Comparison of ENCODE assay signal across 19 cellular contexts in the genomic region with DNA sequence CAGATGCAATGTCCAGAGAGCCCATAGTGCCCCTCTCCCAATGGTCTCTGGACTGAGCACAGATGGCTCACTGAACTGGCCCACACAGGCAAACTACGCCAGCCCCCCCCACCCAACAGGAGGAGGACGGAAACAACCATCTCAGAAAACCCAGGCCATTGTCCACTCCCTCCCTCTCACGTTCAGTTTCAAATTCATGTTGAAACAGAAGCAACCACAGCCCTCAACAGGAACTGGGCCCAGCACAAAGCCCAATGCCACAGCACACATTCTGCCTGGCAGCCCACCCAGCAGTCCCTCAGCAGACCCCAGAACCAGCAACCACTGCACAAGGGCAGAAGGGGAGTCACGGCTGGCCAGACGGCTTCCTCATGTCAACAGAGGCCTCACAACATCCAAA. TPM values are rescaled to one million over a fixed set of nuclear protein-coding genes. Genes with fewer than 3 reads are reported as not detected.
DNase-seq lines count a peak whose midpoint lies in the region; ATAC-seq and TF ChIP-seq lines count a peak whose summit lies in the region.
"Had no signal": no experiment of that assay in that cellular context is flagged by ENCODE, and none has a peak within 500 bp of the region (broad histone marks: within the 10 kb centered on the region; RNA-seq: fewer than 3 reads in every experiment).

No MANE protein-coding gene starts in this region.

- H3K4me3 Mint-ChIP-seq in CD4-positive, alpha-beta memory T cell, result peak overlapping the region in 7 of 8 donors; percentile 38 to 88 (median 70)
- peak overlapping the region; percentile 76 for H3K4me3 Mint-ChIP-seq in activated naive CD8-positive, alpha-beta T cell
- H3K4me3 Mint-ChIP-seq in natural killer cell treated with Interleukin-12 subunit alpha and Interleukin-12 subunit beta and Interleukin-15 and Interleukin-18, amount 100 ng/mL, for 72 hours, result peak overlapping the region; percentile 87

- peak in 1 of 2 donors; percentile 71 for ATAC-seq in natural killer cell treated with Interleukin-12 subunit alpha and Interleukin-12 subunit beta and Interleukin-15 and Interleukin-18, amount 100 ng/mL, for 72 hours
- ATAC-seq in HG03280 (IDR thresholded peaks at IDR 0.05; ENCODE audit: unreplicated experiment) (no peak), SK-N-SH treated with all-trans-retinoic acid at 6 μM for 48 hours (no peak)
- ATAC-seq: gastroesophageal sphincter had no signal

- H3K36me3 ChIP-seq in CD4-positive, alpha-beta memory T cell (ENCODE audit: insufficient read depth, low read length), result peaks cover 21% of the 10 kb centered on the region
- peaks cover 62% of the 10 kb centered on the region for H3K36me3 ChIP-seq in KOPT-K1 (ENCODE audit: insufficient read depth, low read length)
- H3K36me3 ChIP-seq: BE2C, gastroesophageal sphincter, right atrium auricular region had no signal

- peaks cover 42 to 73% of the 10 kb centered on the region in 2 donors for H3K36me3 Mint-ChIP-seq in CD4-positive, alpha-beta memory T cell
- H3K36me3 Mint-ChIP-seq in activated naive CD8-positive, alpha-beta T cell, result peaks cover 13% of the 10 kb centered on the region
- H3K36me3 Mint-ChIP-seq in natural killer cell treated with Interleukin-12 subunit alpha and Interleukin-12 subunit beta and Interleukin-15 and Interleukin-18, amount 100 ng/mL, for 72 hours, result peaks cover 4% of the 10 kb centered on the region

- peaks cover 100% of the 10 kb centered on the region for H3K4me1 ChIP-seq in CD4-positive, alpha-beta memory T cell (ENCODE audit: insufficient read depth, low read length)

- H3K4me3 ChIP-seq in CD4-positive, alpha-beta memory T cell (ENCODE audit: low read length in 2 of 2), result no peak overlapping the region
- H3K4me3 ChIP-seq: gastroesophageal sphincter, GM23248, right atrium auricular region had no signal

- no peaks in the 10 kb centered on the region for H3K9me3 ChIP-seq in CD4-positive, alpha-beta memory T cell (ENCODE audit: control insufficient read depth in 1 of 2, low read length in 2 of 2)
- H3K9me3 ChIP-seq in KOPT-K1 (ENCODE audit: insufficient read depth, low read length, poor library complexity, severe bottlenecking), result no peaks in the 10 kb centered on the region
- H3K9me3 ChIP-seq: BE2C, gastroesophageal sphincter, right atrium auricular region had no signal

- peak overlapping the region; percentile 94 for H3K27ac ChIP-seq in CD4-positive, alpha-beta memory T cell (ENCODE audit: low read depth, low read length)
- peak overlapping the region; percentile 78 for H3K27ac ChIP-seq in KOPT-K1 (ENCODE audit: low read depth, low read length, poor library complexity, severe bottlenecking)
- H3K27ac ChIP-seq: epithelial cell of prostate, gastroesophageal sphincter, GM23248, right atrium auricular region had no signal

- peaks cover 70 to 96% (median 86%) of the 10 kb centered on the region in 4 donors for H3K4me1 Mint-ChIP-seq in CD4-positive, alpha-beta memory T cell
- H3K4me1 Mint-ChIP-seq in activated naive CD8-positive, alpha-beta T cell (ENCODE audit: low read depth), result peaks cover 99% of the 10 kb centered on the region
- H3K4me1 Mint-ChIP-seq in natural killer cell treated with Interleukin-12 subunit alpha and Interleukin-12 subunit beta and Interleukin-15 and Interleukin-18, amount 100 ng/mL, for 72 hours (ENCODE audit: low read depth in 2 of 2), result peaks cover 80 to 90% of the 10 kb centered on the region in 2 donors

- no peaks in the 10 kb centered on the region for H3K27me3 Mint-ChIP-seq in CD4-positive, alpha-beta memory T cell
- no peaks in the 10 kb centered on the region for H3K27me3 Mint-ChIP-seq in activated naive CD8-positive, alpha-beta T cell
- no peaks in the 10 kb centered on the region for H3K27me3 Mint-ChIP-seq in natural killer cell treated with Interleukin-12 subunit alpha and Interleukin-12 subunit beta and Interleukin-15 and Interleukin-18, amount 100 ng/mL, for 72 hours

- POLR2A ChIA-PET in CD4-positive, alpha-beta memory T cell (lab: Charles Lee; ENCODE audit: partially characterized antibody), result interaction anchor here (1.2 to 22.5 kb wide), 3 partner anchors 9 to 57 kb away, joined by 5 to 520 read pairs (median 21); a partner anchor contains a TSS

- H3K27me3 ChIP-seq in CD4-positive, alpha-beta memory T cell (ENCODE audit: insufficient read depth, low read length), result no peaks in the 10 kb centered on the region
- H3K27me3 ChIP-seq: BE2C, gastroesophageal sphincter, right atrium auricular region had no signal

- no peak for DNase-seq in CD4-positive, alpha-beta memory T cell
- DNase-seq in natural killer cell treated with Interleukin-12 subunit alpha and Interleukin-12 subunit beta and Interleukin-15 and Interleukin-18, amount 100 ng/mL, for 72 hours (ENCODE audit: low spot score), result no peak
- DNase-seq in cerebellar cortex (ENCODE audit: low spot score), result no peak
- DNase-seq: amniotic stem cell; BE2C; DMS79; GM23248; mesendoderm; NCI-H1436; NK-92 treated with Interleukin-12 subunit alpha and Interleukin-12 subunit beta, amount 100 ng/mL, for 24 hours; nucleus accumbens; Right ventricle myocardium superior had no signal

- peaks cover 0 to 1% (median 0%) of the 10 kb centered on the region in 8 donors for H3K9me3 Mint-ChIP-seq in CD4-positive, alpha-beta memory T cell
- H3K9me3 Mint-ChIP-seq in activated naive CD8-positive, alpha-beta T cell (ENCODE audit: low read depth), result no peaks in the 10 kb centered on the region
- H3K9me3 Mint-ChIP-seq in natural killer cell treated with Interleukin-12 subunit alpha and Interleukin-12 subunit beta and Interleukin-15 and Interleukin-18, amount 100 ng/mL, for 72 hours, result no peaks in the 10 kb centered on the region

- H3K27ac Mint-ChIP-seq in CD4-positive, alpha-beta memory T cell, result peak overlapping the region; percentile 94 to 99 (median 95)
- H3K27ac Mint-ChIP-seq in activated naive CD8-positive, alpha-beta T cell, result peak overlapping the region; percentile 96
- peak overlapping the region; percentile 90 to 99 for H3K27ac Mint-ChIP-seq in natural killer cell treated with Interleukin-12 subunit alpha and Interleukin-12 subunit beta and Interleukin-15 and Interleukin-18, amount 100 ng/mL, for 72 hours

- CTCF ChIA-PET in CD4-positive, alpha-beta memory T cell (lab: Charles Lee; ENCODE audit: partially characterized antibody), result interaction anchor here (1.9 to 2.0 kb wide), 2 partner anchors 14 to 90 kb away, joined by 4 to 5 read pairs; no protein-coding TSS in a partner anchor

- intact Hi-C loops in CD4-positive, alpha-beta memory T cell (cut with micrococcal nuclease), result no loop called here

TF ChIP-seq in SK-N-SH treated with all-trans-retinoic acid at 6 μM for 48 hours, 23 proteins besides CTCF, POLR2A, EP300 and RAD21:
- TF ChIP-seq BACH2 (CRISPR knock-in tag; IDR thresholded peaks at IDR 0.05; ENCODE audit: borderline replicate concordance) (no peak), PPARA (CRISPR knock-in tag; IDR thresholded peaks at IDR 0.05; ENCODE audit: borderline replicate concordance) (no peak), CSDC2 (CRISPR knock-in tag; IDR thresholded peaks at IDR 0.05) (no peak), ESRRG (CRISPR knock-in tag; IDR thresholded peaks at IDR 0.05) (no peak), GLIS3 (CRISPR knock-in tag; IDR thresholded peaks at IDR 0.05) (no peak), OSR1 (CRISPR knock-in tag; IDR thresholded peaks at IDR 0.05) (no peak), TOX (CRISPR knock-in tag; IDR thresholded peaks at IDR 0.05; ENCODE audit: borderline replicate concordance) (no peak), ZNF565 (CRISPR knock-in tag; conservative IDR thresholded peaks at IDR 0.05; ENCODE audit: low read depth) (no peak), SNAI2 (CRISPR knock-in tag; IDR thresholded peaks at IDR 0.05) (no peak)
- TF ChIP-seq, protein P1, sequence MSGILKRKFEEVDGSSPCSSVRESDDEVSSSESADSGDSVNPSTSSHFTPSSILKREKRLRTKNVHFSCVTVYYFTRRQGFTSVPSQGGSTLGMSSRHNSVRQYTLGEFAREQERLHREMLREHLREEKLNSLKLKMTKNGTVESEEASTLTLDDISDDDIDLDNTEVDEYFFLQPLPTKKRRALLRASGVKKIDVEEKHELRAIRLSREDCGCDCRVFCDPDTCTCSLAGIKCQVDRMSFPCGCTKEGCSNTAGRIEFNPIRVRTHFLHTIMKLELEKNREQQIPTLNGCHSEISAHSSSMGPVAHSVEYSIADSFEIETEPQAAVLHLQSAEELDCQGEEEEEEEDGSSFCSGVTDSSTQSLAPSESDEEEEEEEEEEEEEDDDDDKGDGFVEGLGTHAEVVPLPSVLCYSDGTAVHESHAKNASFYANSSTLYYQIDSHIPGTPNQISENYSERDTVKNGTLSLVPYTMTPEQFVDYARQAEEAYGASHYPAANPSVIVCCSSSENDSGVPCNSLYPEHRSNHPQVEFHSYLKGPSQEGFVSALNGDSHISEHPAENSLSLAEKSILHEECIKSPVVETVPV (CRISPR knock-in tag; IDR thresholded peaks at IDR 0.05), result no peak

RNA-seq across cellular contexts. Expression of a gene that starts 10.6 kb away (rescaled TPM):
- 100 to 1,000 TPM; 272 to 293 TPM for total RNA-seq in CD4-positive, alpha-beta memory T cell
- 10 to 100 TPM; 17.1 to 51.1 TPM for polyA plus RNA-seq in CD4-positive, alpha-beta memory T cell
- total RNA-seq in natural killer cell treated with Interleukin-12 subunit alpha and Interleukin-12 subunit beta and Interleukin-15 and Interleukin-18, amount 100 ng/mL, for 72 hours, result 100 to 1,000 TPM; 103 to 175 TPM
- total RNA-seq: GM23248 had no signal
- polyA plus RNA-seq: GM23248 had no signal
